In genomic region chrX:129450123-129450522, GRCh38 we compare ENCODE assay signal across 10 cellular contexts.
"Had no signal": no experiment of that assay in that cellular context is flagged by ENCODE, and none has a peak within 500 bp of the region (broad histone marks: within the 10 kb centered on the region; RNA-seq: fewer than 3 reads in every experiment).

No MANE protein-coding gene starts in this region.

- H3K27ac ChIP-seq: HL-60 had no signal

- H2AFZ ChIP-seq: GM23338 had no signal

- H3K4me3 ChIP-seq: GM23338, K562 had no signal

- ATAC-seq: GM23338, K562 had no signal

- DNase-seq: H9, HCEC 1CT, HFFc6, IMR-90, KG1 had no signal

- H3K4me2 ChIP-seq: GM23338 had no signal

- FAIRE-seq: H1, H54, K562 had no signal
